Comparison of ENCODE assay signal across 19 cellular contexts in genomic region chr14:57319636-57320035, GRCh38. TPM values are rescaled to one million over a fixed set of nuclear protein-coding genes. Genes with fewer than 3 reads are reported as not detected.
A peak's percentile ranks its signal among the peaks of the same experiment; 100 is the strongest.
DNase-seq lines count a peak whose midpoint lies in the region; FAIRE-seq and TF ChIP-seq lines count a peak whose summit lies in the region.
"Had no signal": no experiment of that assay in that cellular context is flagged by ENCODE, and none has a peak within 500 bp of the region (broad histone marks: within the 10 kb centered on the region; RNA-seq: fewer than 3 reads in every experiment).

No MANE protein-coding gene starts in this region.

- no peak for TF ChIP-seq POLR2A in GM12891 (IDR thresholded peaks at IDR 0.05; ENCODE audit: low read depth, low read length)

- FAIRE-seq in HTR-8/SVneo (lab: Jason Lieb, UNC), result peak; percentile 81
- FAIRE-seq in kidney (lab: Jason Lieb, UNC), result no peak
- no peak for FAIRE-seq in GM12891 (lab: Jason Lieb, UNC)
- FAIRE-seq: D721Med, H54 had no signal

- no TSS peak for BruUV-seq in Caco-2 (replicated peaks; lab: Mats Ljungman, UMichigan)

- H3K36me3 Mint-ChIP-seq in Caco-2 (ENCODE audit: insufficient read depth, unreplicated experiment) (no peaks in the 10 kb centered on the region), endodermal cell (ENCODE audit: low read depth) (no peaks in the 10 kb centered on the region)
- H3K36me3 Mint-ChIP-seq: CD4-positive, CD25-positive, alpha-beta regulatory T cell; CD8-positive, alpha-beta memory T cell had no signal

- no peak for TF ChIP-seq CTCF in Caco-2 (IDR thresholded peaks at IDR 0.05; ENCODE audit: insufficient read depth in 1 of 2, low read depth in 1 of 2, low read length in 1 of 2, severe bottlenecking in 1 of 2, unreplicated experiment in 1 of 2)
- TF ChIP-seq CTCF in endodermal cell (conservative IDR thresholded peaks at IDR 0.05), result peak; percentile 27
- TF ChIP-seq CTCF in kidney (IDR thresholded peaks at IDR 0.05; ENCODE audit: borderline replicate concordance, extremely low read depth, insufficient read depth), result no peak

- no peak overlapping the region for H3K27ac ChIP-seq in endodermal cell (ENCODE audit: low read depth, low read length)
- H3K27ac ChIP-seq in kidney (ENCODE audit: low read depth in 2 of 2, low read length in 2 of 2), result no peak overlapping the region

- H3K27me3 ChIP-seq in Caco-2 (replicated peaks; ENCODE audit: control insufficient read depth, insufficient read depth, low read length) (no peaks in the 10 kb centered on the region), endodermal cell (ENCODE audit: control insufficient read depth, insufficient read depth, low read length, poor library complexity, severe bottlenecking) (no peaks in the 10 kb centered on the region)

- H3K9ac ChIP-seq in endodermal cell (ENCODE audit: extremely low read depth, low read length, poor library complexity, severe bottlenecking), result no peak overlapping the region
- H3K9ac ChIP-seq in kidney (ENCODE audit: low read length in 2 of 2), result no peak overlapping the region

- WGBS in endodermal cell (ENCODE audit: insufficient coverage in 1 of 2, insufficient read length in 1 of 2), 2 experiments, result 67 to 77% methylated on average over 1 of the region's 1 CpG

- H3K4me3 ChIP-seq in Caco-2 (ENCODE audit: low read depth, low read length) (no peak overlapping the region), endodermal cell (ENCODE audit: low read length) (no peak overlapping the region), kidney (ENCODE audit: low read length in 2 of 2) (no peak overlapping the region)

- intact Hi-C loops in Caco-2 (cut with micrococcal nuclease; ENCODE audit: unreplicated experiment), result loop anchor here (5.0 kb wide), 2 partner anchors 73 to 117 kb away; partner anchors contain the start of gene NAA30
- intact Hi-C loops in kidney (cut with DNase I), result no loop called here

- H3K36me3 ChIP-seq in Caco-2 (ENCODE audit: control insufficient read depth, insufficient read depth, low read length) (no peaks in the 10 kb centered on the region), endodermal cell (ENCODE audit: control insufficient read depth, insufficient read depth, low read length) (no peaks in the 10 kb centered on the region), kidney (ENCODE audit: control insufficient read depth in 1 of 2, insufficient read depth in 2 of 2, low read length in 2 of 2) (no peaks in the 10 kb centered on the region)
- H3K36me3 ChIP-seq: BE2C had no signal

- CTCF ChIA-PET in Caco-2 (lab: Charles Lee), result interaction anchor here (0.5 kb wide), 1 partner anchor 634 kb away, joined by 3 read pairs; no protein-coding TSS in a partner anchor

- H3K4me1 Mint-ChIP-seq in Caco-2 (ENCODE audit: low read depth, unreplicated experiment), result no peaks in the 10 kb centered on the region
- H3K4me1 Mint-ChIP-seq in endodermal cell, result no peaks in the 10 kb centered on the region
- H3K4me1 Mint-ChIP-seq: CD8-positive, alpha-beta memory T cell had no signal

- peak; percentile 5 to 32 for DNase-seq in Caco-2
- no peak for DNase-seq in HTR-8/SVneo (ENCODE audit: insufficient read length, low spot score)
- no peak for DNase-seq in endodermal cell
- peak; percentile 5 for DNase-seq in myocyte (ENCODE audit: low read depth)
- DNase-seq in kidney, result no peak
- DNase-seq in activated CD4-positive, alpha-beta T cell treated with anti-CD3 and anti-CD28 coated beads, Interleukin-2, amount 50 U/mL, for 4 hours, result no peak
- DNase-seq in HCEC 1CT, result no peak
- DNase-seq in GM12891 (ENCODE audit: insufficient read length, low spot score), result no peak
- DNase-seq: ACHN; BE2C; C1 segment of cervical spinal cord; CD4-positive, CD25-positive, alpha-beta regulatory T cell; CD8-positive, alpha-beta memory T cell; COR-L47; GDM1; HFFc6; KG1 had no signal

- H3K27ac Mint-ChIP-seq in Caco-2 (ENCODE audit: unreplicated experiment) (no peak overlapping the region), endodermal cell (no peak overlapping the region)
- H3K27ac Mint-ChIP-seq: CD4-positive, CD25-positive, alpha-beta regulatory T cell; CD8-positive, alpha-beta memory T cell; HFFc6 had no signal

- H3K9me3 Mint-ChIP-seq in Caco-2 (ENCODE audit: unreplicated experiment), result no peaks in the 10 kb centered on the region
- H3K9me3 Mint-ChIP-seq in endodermal cell, result no peaks in the 10 kb centered on the region
- H3K9me3 Mint-ChIP-seq: CD4-positive, CD25-positive, alpha-beta regulatory T cell; CD8-positive, alpha-beta memory T cell; HFFc6 had no signal

- H3K4me1 ChIP-seq in Caco-2, result no peaks in the 10 kb centered on the region
- no peaks in the 10 kb centered on the region for H3K4me1 ChIP-seq in endodermal cell (ENCODE audit: control insufficient read depth, insufficient read depth, low read length)
- H3K4me1 ChIP-seq in kidney (ENCODE audit: control insufficient read depth in 1 of 2, insufficient read depth in 1 of 2, low read depth in 1 of 2, low read length in 2 of 2), result no peaks in the 10 kb centered on the region
- H3K4me1 ChIP-seq: BE2C had no signal

- H3K9me3 ChIP-seq in Caco-2 (no peaks in the 10 kb centered on the region), endodermal cell (ENCODE audit: control insufficient read depth, low read length) (no peaks in the 10 kb centered on the region), kidney (ENCODE audit: control insufficient read depth in 1 of 2, low read length in 2 of 2) (no peaks in the 10 kb centered on the region)
- H3K9me3 ChIP-seq: BE2C had no signal

- H3K4me3 Mint-ChIP-seq in Caco-2 (ENCODE audit: unreplicated experiment), result no peak overlapping the region
- H3K4me3 Mint-ChIP-seq in endodermal cell, result no peak overlapping the region
- H3K4me3 Mint-ChIP-seq: CD4-positive, CD25-positive, alpha-beta regulatory T cell; CD8-positive, alpha-beta memory T cell; HFFc6 had no signal

- peaks cover 3% of the 10 kb centered on the region for H3K27me3 Mint-ChIP-seq in Caco-2 (ENCODE audit: insufficient read depth, unreplicated experiment)
- no peaks in the 10 kb centered on the region for H3K27me3 Mint-ChIP-seq in endodermal cell (ENCODE audit: insufficient read depth)

- POLR2A ChIA-PET in Caco-2 (lab: Charles Lee), result no interaction called here

TF ChIP-seq in GM12891, 5 proteins besides CTCF, POLR2A, EP300 and RAD21:
- TF ChIP-seq POU2F2 (IDR thresholded peaks at IDR 0.05; ENCODE audit: low read depth, low read length) (no peak), TAF1 (IDR thresholded peaks at IDR 0.05; ENCODE audit: low read depth, low read length) (no peak), PAX5 (IDR thresholded peaks at IDR 0.05; ENCODE audit: insufficient read depth, low read length, severe bottlenecking) (no peak), SPI1 (IDR thresholded peaks at IDR 0.05; ENCODE audit: low read depth, low read length) (no peak)

RNA-seq across cellular contexts. Expression of gene AP5M1, which starts 50.9 kb away (rescaled TPM):
- total RNA-seq in Caco-2 (2022) (39.4 and 47.8 TPM in 2 replicates), endodermal cell (10 to 100 TPM; 53.9 to 58.4 TPM), myocyte (26.2 and 31.7 TPM in 2 replicates), kidney (49.4 TPM)
- 41.5 TPM for polyA plus RNA-seq in endodermal cell (2013, experiment 1 of 2)
- 40.4 TPM for polyA plus RNA-seq in endodermal cell (2013, experiment 2 of 2)
- polyA plus RNA-seq in myocyte (2012), result 13.8 TPM
- polyA plus RNA-seq in kidney (ENCODE audit: insufficient read depth, low read depth, low replicate concordance), result 18.3 TPM
- 17.2 TPM for polyA plus RNA-seq in GM12891 (2012; ENCODE audit: low read depth, missing spikeins)

RNA-seq across cellular contexts. Expression of gene EXOC5, which starts 50.9 kb away (rescaled TPM):
- total RNA-seq in Caco-2 (2022) (66.5 and 69.8 TPM in 2 replicates), endodermal cell (100 to 1,000 TPM; 101 to 107 TPM), myocyte (77.3 and 85.4 TPM in 2 replicates), kidney (52.2 TPM)
- 106 TPM for polyA plus RNA-seq in endodermal cell (2013, experiment 1 of 2)
- 99.3 TPM for polyA plus RNA-seq in endodermal cell (2013, experiment 2 of 2)
- polyA plus RNA-seq in myocyte (2012), result 30.6 TPM
- polyA plus RNA-seq in kidney (ENCODE audit: insufficient read depth, low read depth, low replicate concordance), result 11.6 TPM
- 25.4 TPM for polyA plus RNA-seq in GM12891 (2012; ENCODE audit: low read depth, missing spikeins)

Comparison
In these comparisons a context has a peak if more than half of its experiments do, and no peak if none do; other contexts are left out.
1. DNase-seq: peak in Caco-2 (2 of 2) and myocyte (single experiment); none in HTR-8/SVneo (single experiment), endodermal cell (single experiment), kidney (single experiment), activated CD4-positive, alpha-beta T cell treated with anti-CD3 and anti-CD28 coated beads, Interleukin-2, amount 50 U/mL, for 4 hours (0 of 2), HCEC 1CT (single experiment) and GM12891 (single experiment).